In genomic region chr2:55010149-55010591, GRCh38 we compare ENCODE assay signal across 8 cellular contexts. TPM values are rescaled to one million over a fixed set of nuclear protein-coding genes. Genes with fewer than 3 reads are reported as not detected.
DNase-seq lines count a peak whose midpoint lies in the region; ATAC-seq and TF ChIP-seq lines count a peak whose summit lies in the region.

No MANE protein-coding gene starts in this region.

- H3K36me3 Mint-ChIP-seq in activated naive CD4-positive, alpha-beta T cell treated with anti-CD3 and anti-CD28 coated beads for 36 hours (ENCODE audit: low read depth), result no peaks in the 10 kb centered on the region

- H3K9me3 ChIP-seq in psoas muscle, result no peaks in the 10 kb centered on the region

- peak overlapping the region; percentile 95 for H3K27ac ChIP-seq in psoas muscle

- peak overlapping the region; percentile 55 for H3K27ac Mint-ChIP-seq in activated naive CD4-positive, alpha-beta T cell treated with anti-CD3 and anti-CD28 coated beads for 36 hours

- no peak for TF ChIP-seq CTCF in psoas muscle (IDR thresholded peaks at IDR 0.05)

- no peaks in the 10 kb centered on the region for H3K36me3 ChIP-seq in psoas muscle (ENCODE audit: insufficient read depth in 1 of 2, low read depth in 1 of 2)

- peak; percentile 53 for DNase-seq in ACHN
- peak; percentile 59 to 79 for DNase-seq in NOMO-1 (lab: John Stamatoyannopoulos, UW; ENCODE audit: unreplicated experiment in 2 of 2)
- DNase-seq in activated naive CD4-positive, alpha-beta T cell treated with anti-CD3 and anti-CD28 coated beads for 36 hours, result peak; percentile 54
- peak; percentile 62 for DNase-seq in glomerular visceral epithelial cell (ENCODE audit: extremely low spot score)
- DNase-seq in psoas muscle, result peak; percentile 33 to 70
- DNase-seq in HPDE6-E6E7 (ENCODE audit: extremely low spot score), result no peak

- H3K4me1 Mint-ChIP-seq in activated naive CD4-positive, alpha-beta T cell treated with anti-CD3 and anti-CD28 coated beads for 36 hours (ENCODE audit: low read depth), result peaks cover 56% of the 10 kb centered on the region

- intact Hi-C loops in activated naive CD4-positive, alpha-beta T cell treated with anti-CD3 and anti-CD28 coated beads for 36 hours (cut with micrococcal nuclease), result loop anchor here (1.0 to 5.0 kb wide), 6 partner anchors 40 to 488 kb away; partner anchors contain the start of gene RTN4
- intact Hi-C loops in psoas muscle (cut with DNase I), result loop anchor here (2.0 to 5.0 kb wide), 2 partner anchors 107 to 353 kb away; no protein-coding TSS in a partner anchor

- H3K4me3 ChIP-seq in psoas muscle, result peak overlapping the region; percentile 72

- CTCF ChIA-PET in activated naive CD4-positive, alpha-beta T cell treated with anti-CD3 and anti-CD28 coated beads for 36 hours (lab: Charles Lee), result interaction anchor here (0.7 to 2.0 kb wide), 5 partner anchors 36 to 160 kb away, joined by 3 to 4 read pairs (median 3); no protein-coding TSS in a partner anchor

- in situ Hi-C loops in ACHN (cut with HindIII; ENCODE audit: low pct_ligation_motif_present, low pct_unique_long_range_greater_than_20kb, low sequenced_read_pairs), result no loop called here

- peaks cover 49% of the 10 kb centered on the region for H3K4me1 ChIP-seq in psoas muscle

- no peaks in the 10 kb centered on the region for H3K27me3 ChIP-seq in psoas muscle (ENCODE audit: insufficient read depth in 3 of 3, low read length in 2 of 3)

- H3K9me3 Mint-ChIP-seq in activated naive CD4-positive, alpha-beta T cell treated with anti-CD3 and anti-CD28 coated beads for 36 hours, result no peaks in the 10 kb centered on the region

- peak; percentile 92 for ATAC-seq in GM18517 (IDR thresholded peaks at IDR 0.05; ENCODE audit: unreplicated experiment)
- peak; percentile 93 for ATAC-seq in HG02973 (IDR thresholded peaks at IDR 0.05; ENCODE audit: unreplicated experiment)
- peak; percentile 85 to 89 (median 88) for ATAC-seq in psoas muscle

- no peaks in the 10 kb centered on the region for H3K27me3 Mint-ChIP-seq in activated naive CD4-positive, alpha-beta T cell treated with anti-CD3 and anti-CD28 coated beads for 36 hours (ENCODE audit: low read depth)

- WGBS in psoas muscle, 3 donors, result 0 to 1% (median 1%) methylated on average over 5 of the region's 5 CpGs

- H3K4me3 Mint-ChIP-seq in activated naive CD4-positive, alpha-beta T cell treated with anti-CD3 and anti-CD28 coated beads for 36 hours, result peak overlapping the region; percentile 77

RNA-seq across cellular contexts. Expression of gene RTN4, which starts 40.1 kb away (rescaled TPM):
- 10 to 100 TPM; 76.4 to 76.7 TPM for total RNA-seq in activated naive CD4-positive, alpha-beta T cell treated with anti-CD3 and anti-CD28 coated beads for 36 hours
- 100 to 1,000 TPM; 235 to 394 (median 302) TPM for total RNA-seq in psoas muscle
- 100 to 1,000 TPM; 168 to 542 (median 289) TPM for polyA plus RNA-seq in psoas muscle
